Comparison of ENCODE assay signal across 8 cellular contexts in genomic region chr7:100428967-100429636, GRCh38. TPM values are rescaled to one million over a fixed set of nuclear protein-coding genes. Genes with fewer than 3 reads are reported as not detected.
A peak's percentile ranks its signal among the peaks of the same experiment; 100 is the strongest.
DNase-seq lines count a peak whose midpoint lies in the region; ATAC-seq and TF ChIP-seq lines count a peak whose summit lies in the region.

No MANE protein-coding gene starts in this region.

- H3K4me1 Mint-ChIP-seq in activated CD4-positive, alpha-beta memory T cell treated with anti-CD3 and anti-CD28 coated beads, Interleukin-2, amount 10 ng/mL, durations not matched to agents 7 days and 5 days, result peaks cover 53% of the 10 kb centered on the region

- no peak for TF ChIP-seq RAD21 in liver (IDR thresholded peaks at IDR 0.05)

- H3K36me3 Mint-ChIP-seq in activated CD4-positive, alpha-beta memory T cell treated with anti-CD3 and anti-CD28 coated beads, Interleukin-2, amount 10 ng/mL, durations not matched to agents 7 days and 5 days (ENCODE audit: low read depth), result peaks cover 51% of the 10 kb centered on the region

- under 1% methylated on average over 40 of the region's 40 CpGs for WGBS in liver

- peak; percentile 100 for DNase-seq in HK-2 (ENCODE audit: unreplicated experiment)
- peak; percentile 97 for DNase-seq in NCI-H82 treated with DMSO at 0.1 percent for 48 hours (lab: John Stamatoyannopoulos, UW; ENCODE audit: unreplicated experiment)
- peak; percentile 100 for DNase-seq in activated CD4-positive, alpha-beta memory T cell treated with anti-CD3 and anti-CD28 coated beads, Interleukin-2, amount 10 ng/mL, durations not matched to agents 7 days and 5 days
- DNase-seq in dorsolateral prefrontal cortex, result peak; percentile 99 to 100 (median 100)
- peak; percentile 100 for DNase-seq in stimulated activated CD4-positive, alpha-beta T cell treated with anti-CD3 and anti-CD28 coated beads, Interleukin-4, amount 100 ng/mL, for 1 hour

- POLR2A ChIA-PET in activated CD4-positive, alpha-beta memory T cell treated with anti-CD3 and anti-CD28 coated beads, Interleukin-2, amount 10 ng/mL, durations not matched to agents 7 days and 5 days (lab: Charles Lee), result interaction anchor here (0.6 to 3.2 kb wide), 45 partner anchors 9 to 871 kb away, joined by 3 to 43 read pairs (median 5); partner anchors contain the start of genes AGFG2, AP4M1, FBXO24 and GPC2

- CTCF ChIA-PET in activated CD4-positive, alpha-beta memory T cell treated with anti-CD3 and anti-CD28 coated beads, Interleukin-2, amount 10 ng/mL, durations not matched to agents 7 days and 5 days (lab: Charles Lee), result interaction anchor here (0.9 to 2.7 kb wide), 13 partner anchors 8 to 423 kb away, joined by 3 to 9 read pairs (median 4); partner anchors contain the start of genes AP4M1, MCM7, MOSPD3 and POP7

- H3K27ac ChIP-seq in C4-2B, result peak overlapping the region; percentile 99
- peak overlapping the region; percentile 98 to 100 (median 100) for H3K27ac ChIP-seq in dorsolateral prefrontal cortex
- H3K27ac ChIP-seq in liver (ENCODE audit: low read depth in 1 of 2, low read length in 2 of 2), result peak overlapping the region; percentile 100

- TF ChIP-seq CTCF in C4-2B (conservative IDR thresholded peaks at IDR 0.05) (no peak), dorsolateral prefrontal cortex (IDR thresholded peaks at IDR 0.05 in 54 of 56, conservative IDR thresholded peaks at IDR 0.05 in 2 of 56; ENCODE audit: low read depth in 1 of 56, partially characterized antibody in 56 of 56) (peak in 7 of 56 donors; percentile 4 to 21 (median 9)), liver (IDR thresholded peaks at IDR 0.05; ENCODE audit: low read depth, low read length, missing input control) (peak; percentile 48)

- peak; percentile 38 for ATAC-seq in GM19438 (IDR thresholded peaks at IDR 0.05; ENCODE audit: low read depth, unreplicated experiment)

- H3K36me3 ChIP-seq in liver (ENCODE audit: control insufficient read depth in 4 of 4, insufficient read depth in 3 of 4, low read depth in 1 of 4, low read length in 3 of 4), result peaks cover 5 to 11% (median 8%) of the 10 kb centered on the region in 4 donors

- intact Hi-C loops in dorsolateral prefrontal cortex (cut with DNase I), result loop anchor here (1.0 to 10.0 kb wide), 5 partner anchors 7 to 324 kb away; partner anchors contain the start of genes AGFG2 (in 1 of the 2), AP4M1 (in 1 of the 2), GIGYF1 (in 1 of the 2) and MCM7 (in 1 of the 2)

- peak overlapping the region; percentile 93 to 99 for H3K9ac ChIP-seq in liver (ENCODE audit: low read depth in 1 of 2, low read length in 2 of 2)

- H3K9me3 ChIP-seq in liver (ENCODE audit: control insufficient read depth in 4 of 4, low read length in 3 of 4), result no peaks in the 10 kb centered on the region

- no peaks in the 10 kb centered on the region for H3K9me3 Mint-ChIP-seq in activated CD4-positive, alpha-beta memory T cell treated with anti-CD3 and anti-CD28 coated beads, Interleukin-2, amount 10 ng/mL, durations not matched to agents 7 days and 5 days

- H3K27ac Mint-ChIP-seq in activated CD4-positive, alpha-beta memory T cell treated with anti-CD3 and anti-CD28 coated beads, Interleukin-2, amount 10 ng/mL, durations not matched to agents 7 days and 5 days, result peak overlapping the region; percentile 100

- H3K4me3 ChIP-seq in dorsolateral prefrontal cortex, result peak overlapping the region; percentile 67 to 99 (median 88)
- peak overlapping the region; percentile 74 to 90 (median 87) for H3K4me3 ChIP-seq in liver (ENCODE audit: low read depth in 1 of 3, low read length in 3 of 3)

- peaks cover 12 to 28% (median 20%) of the 10 kb centered on the region in 4 donors for H3K4me1 ChIP-seq in liver (ENCODE audit: control insufficient read depth in 4 of 4, insufficient read depth in 4 of 4, low read length in 3 of 4)

- H3K27me3 Mint-ChIP-seq in activated CD4-positive, alpha-beta memory T cell treated with anti-CD3 and anti-CD28 coated beads, Interleukin-2, amount 10 ng/mL, durations not matched to agents 7 days and 5 days, result peaks cover 3% of the 10 kb centered on the region

- H3K27me3 ChIP-seq in dorsolateral prefrontal cortex (no peaks in the 10 kb centered on the region), liver (ENCODE audit: control insufficient read depth in 4 of 4, insufficient read depth in 4 of 4, low read length in 3 of 4) (no peaks in the 10 kb centered on the region)

- H3K4me3 Mint-ChIP-seq in activated CD4-positive, alpha-beta memory T cell treated with anti-CD3 and anti-CD28 coated beads, Interleukin-2, amount 10 ng/mL, durations not matched to agents 7 days and 5 days, result peak overlapping the region; percentile 92

TF ChIP-seq in liver, 16 proteins besides CTCF, POLR2A, EP300 and RAD21 (continues in another document):
- TF ChIP-seq TAF1 (conservative IDR thresholded peaks at IDR 0.05) (peak; percentile 91), ATF3 (IDR thresholded peaks at IDR 0.05) (no peak), HNF4A (conservative IDR thresholded peaks at IDR 0.05) (peak in 1 of 2 donors; percentile 8), EGR1 (IDR thresholded peaks at IDR 0.05; ENCODE audit: low read depth in 2 of 2) (peak in 1 of 2 donors; percentile 43), GABPA (IDR thresholded peaks at IDR 0.05 in 1 of 2, conservative IDR thresholded peaks at IDR 0.05 in 1 of 2) (peak; percentile 40 to 84), HNF4G (IDR thresholded peaks at IDR 0.05) (no peak), FOXA1 (IDR thresholded peaks at IDR 0.05) (peak; percentile 49), JUND (IDR thresholded peaks at IDR 0.05) (peak; percentile 69 to 77), YY1 (IDR thresholded peaks at IDR 0.05) (no peak), FOXA2 (IDR thresholded peaks at IDR 0.05) (no peak), MAX (IDR thresholded peaks at IDR 0.05) (peak; percentile 93), ZBTB33 (IDR thresholded peaks at IDR 0.05) (no peak)

RNA-seq across cellular contexts. Expression of gene MEPCE, which starts 0.5 kb away (rescaled TPM):
- 10 to 100 TPM; 36.7 to 40.1 TPM for total RNA-seq in activated CD4-positive, alpha-beta memory T cell treated with anti-CD3 and anti-CD28 coated beads, Interleukin-2, amount 10 ng/mL, durations not matched to agents 7 days and 5 days
- total RNA-seq in dorsolateral prefrontal cortex (10 to 100 TPM; 29.2 to 57.4 (median 39.6) TPM), liver (10 to 100 TPM; 13.5 to 19.6 TPM)
- 10 to 100 TPM in 1 of 2 donors, 1 to 10 TPM in 1; 6.7 to 21.8 TPM for polyA plus RNA-seq in liver

RNA-seq across cellular contexts. Expression of gene ZCWPW1, which starts 0.6 kb away (rescaled TPM):
- 1 to 10 TPM; 2.7 to 3.0 TPM for total RNA-seq in activated CD4-positive, alpha-beta memory T cell treated with anti-CD3 and anti-CD28 coated beads, Interleukin-2, amount 10 ng/mL, durations not matched to agents 7 days and 5 days
- 10 to 100 TPM in 31 of 120 experiments, 1 to 10 TPM in 89; 3.3 to 20.5 (median 8.0) TPM for total RNA-seq in dorsolateral prefrontal cortex
- 1 to 10 TPM; 1.4 to 2.3 TPM for total RNA-seq in liver
- polyA plus RNA-seq in liver, result 1 to 10 TPM; 3.3 TPM

RNA-seq across cellular contexts. Expression of gene PPP1R35, which starts 7.2 kb away (rescaled TPM):
- 100 to 1,000 TPM; 100 to 101 TPM for total RNA-seq in activated CD4-positive, alpha-beta memory T cell treated with anti-CD3 and anti-CD28 coated beads, Interleukin-2, amount 10 ng/mL, durations not matched to agents 7 days and 5 days
- total RNA-seq in dorsolateral prefrontal cortex (10 to 100 TPM in 117 of 120 experiments, 1 to 10 TPM in 3; 6.8 to 26.4 (median 17.4) TPM), liver (1 to 10 TPM; 6.6 to 7.4 TPM)
- polyA plus RNA-seq in liver, result 10 to 100 TPM in 1 of 2 donors, 1 to 10 TPM in 1; 7.8 to 12.2 TPM

RNA-seq across cellular contexts. Expression of gene SPACDR, which starts 35.0 kb away (rescaled TPM):
- 1 to 10 TPM; 4.0 to 4.3 TPM for total RNA-seq in activated CD4-positive, alpha-beta memory T cell treated with anti-CD3 and anti-CD28 coated beads, Interleukin-2, amount 10 ng/mL, durations not matched to agents 7 days and 5 days
- 10 to 100 TPM in 34 of 120 experiments, 1 to 10 TPM in 85, not detected in 1; 1.4 to 43.4 (median 7.0) TPM for total RNA-seq in dorsolateral prefrontal cortex
- under 1 TPM; 0.17 to 0.33 TPM for total RNA-seq in liver
- polyA plus RNA-seq in liver, result under 1 TPM in 1 of 2 donors, not detected in 1; 0.06 TPM

RNA-seq across cellular contexts. Expression of gene TSC22D4, which starts 49.9 kb away (rescaled TPM):
- 100 to 1,000 TPM; 133 to 136 TPM for total RNA-seq in activated CD4-positive, alpha-beta memory T cell treated with anti-CD3 and anti-CD28 coated beads, Interleukin-2, amount 10 ng/mL, durations not matched to agents 7 days and 5 days
- total RNA-seq in dorsolateral prefrontal cortex, result 100 to 1,000 TPM; 142 to 595 (median 270) TPM
- total RNA-seq in liver, result 10 to 100 TPM in 1 of 2 donors, 1 to 10 TPM in 1; 6.9 to 21.2 TPM
- 10 to 100 TPM in 1 of 2 donors, 1 to 10 TPM in 1; 5.5 to 15.9 TPM for polyA plus RNA-seq in liver

Comparison
In these comparisons a context has a peak if more than half of its experiments do, and no peak if none do; other contexts are left out.
1. Peak in every context shown above with its lines: DNase-seq, ATAC-seq, H3K4me3 ChIP-seq and H3K27ac ChIP-seq.